1 cellular context compared by ENCODE assay signal in the genomic region with DNA sequence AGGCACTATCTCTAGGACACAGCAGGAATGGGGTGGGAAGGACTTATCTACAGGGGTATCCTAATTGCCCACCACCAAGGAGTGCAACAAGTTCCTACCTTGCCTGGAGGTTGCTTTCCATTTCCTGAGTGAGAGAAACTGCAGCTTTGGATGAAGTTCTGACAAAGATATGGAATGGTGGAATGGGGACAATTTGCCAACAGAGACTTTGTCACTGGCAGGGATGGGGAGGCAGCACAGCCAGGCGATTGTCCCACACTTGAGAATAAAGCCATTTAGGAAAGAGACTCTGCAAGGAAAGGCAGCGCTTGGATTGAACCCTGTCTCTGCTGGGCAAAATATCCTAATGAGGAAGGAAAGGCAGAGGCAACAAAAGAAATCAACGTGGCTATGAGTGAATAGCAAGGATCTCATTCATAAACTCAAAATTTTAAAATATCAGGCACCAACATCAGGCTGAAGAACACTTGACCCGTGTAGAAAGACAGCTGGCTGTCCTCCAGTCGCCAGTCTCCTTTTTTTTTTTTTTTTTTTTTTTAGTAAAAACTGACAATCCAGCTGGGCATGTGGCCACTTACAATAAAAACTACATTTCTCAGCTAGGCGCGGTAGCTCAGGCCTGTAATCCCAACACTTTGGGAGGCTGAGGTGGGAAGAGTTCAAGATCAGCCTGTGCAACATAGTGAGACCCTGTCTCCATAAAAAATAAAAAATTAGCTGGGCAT.
TF ChIP-seq lines count a peak whose summit lies in the region.

No MANE protein-coding gene starts in this region.

TF ChIP-seq in K562, 482 proteins besides CTCF, POLR2A, EP300 and RAD21 (continues in another document):
- TF ChIP-seq THRAP3 (IDR thresholded peaks at IDR 0.05; ENCODE audit: borderline replicate concordance) = no peak
- TF ChIP-seq ZNF507 (tag; conservative IDR thresholded peaks at IDR 0.05) = no peak
- TF ChIP-seq ARNT (IDR thresholded peaks at IDR 0.05) = no peak
- no peak for TF ChIP-seq ZNF696 (CRISPR knock-in tag; conservative IDR thresholded peaks at IDR 0.05)
- no peak for TF ChIP-seq RNF2 (IDR thresholded peaks at IDR 0.05)
- TF ChIP-seq ZKSCAN1 (IDR thresholded peaks at IDR 0.05; ENCODE audit: low read depth, low read length) = no peak
- TF ChIP-seq, protein P1, sequence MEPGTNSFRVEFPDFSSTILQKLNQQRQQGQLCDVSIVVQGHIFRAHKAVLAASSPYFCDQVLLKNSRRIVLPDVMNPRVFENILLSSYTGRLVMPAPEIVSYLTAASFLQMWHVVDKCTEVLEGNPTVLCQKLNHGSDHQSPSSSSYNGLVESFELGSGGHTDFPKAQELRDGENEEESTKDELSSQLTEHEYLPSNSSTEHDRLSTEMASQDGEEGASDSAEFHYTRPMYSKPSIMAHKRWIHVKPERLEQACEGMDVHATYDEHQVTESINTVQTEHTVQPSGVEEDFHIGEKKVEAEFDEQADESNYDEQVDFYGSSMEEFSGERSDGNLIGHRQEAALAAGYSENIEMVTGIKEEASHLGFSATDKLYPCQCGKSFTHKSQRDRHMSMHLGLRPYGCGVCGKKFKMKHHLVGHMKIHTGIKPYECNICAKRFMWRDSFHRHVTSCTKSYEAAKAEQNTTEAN (CRISPR knock-in tag; IDR thresholded peaks at IDR 0.05) = no peak
- TF ChIP-seq, protein P2, sequence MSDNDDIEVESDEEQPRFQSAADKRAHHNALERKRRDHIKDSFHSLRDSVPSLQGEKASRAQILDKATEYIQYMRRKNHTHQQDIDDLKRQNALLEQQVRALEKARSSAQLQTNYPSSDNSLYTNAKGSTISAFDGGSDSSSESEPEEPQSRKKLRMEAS (CRISPR knock-in tag; IDR thresholded peaks at IDR 0.05) = 0 out of 2 replicates have a peak, but pooled peaks have one; percentile 4
- TF ChIP-seq TRIM28 (IDR thresholded peaks at IDR 0.05) = no peak
- TF ChIP-seq, protein P3, sequence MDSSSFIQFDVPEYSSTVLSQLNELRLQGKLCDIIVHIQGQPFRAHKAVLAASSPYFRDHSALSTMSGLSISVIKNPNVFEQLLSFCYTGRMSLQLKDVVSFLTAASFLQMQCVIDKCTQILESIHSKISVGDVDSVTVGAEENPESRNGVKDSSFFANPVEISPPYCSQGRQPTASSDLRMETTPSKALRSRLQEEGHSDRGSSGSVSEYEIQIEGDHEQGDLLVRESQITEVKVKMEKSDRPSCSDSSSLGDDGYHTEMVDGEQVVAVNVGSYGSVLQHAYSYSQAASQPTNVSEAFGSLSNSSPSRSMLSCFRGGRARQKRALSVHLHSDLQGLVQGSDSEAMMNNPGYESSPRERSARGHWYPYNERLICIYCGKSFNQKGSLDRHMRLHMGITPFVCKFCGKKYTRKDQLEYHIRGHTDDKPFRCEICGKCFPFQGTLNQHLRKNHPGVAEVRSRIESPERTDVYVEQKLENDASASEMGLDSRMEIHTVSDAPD (CRISPR knock-in tag; IDR thresholded peaks at IDR 0.05) = no peak
- TF ChIP-seq SRSF1 (IDR thresholded peaks at IDR 0.05; ENCODE audit: low read depth, low read length) = no peak
- no peak for TF ChIP-seq ZNF76 (CRISPR knock-in tag; IDR thresholded peaks at IDR 0.05; ENCODE audit: borderline replicate concordance)
- TF ChIP-seq SMAD3 (CRISPR knock-in tag; conservative IDR thresholded peaks at IDR 0.05) = no peak
- TF ChIP-seq OTX1 (CRISPR knock-in tag; IDR thresholded peaks at IDR 0.05) = no peak
- TF ChIP-seq, protein P4, sequence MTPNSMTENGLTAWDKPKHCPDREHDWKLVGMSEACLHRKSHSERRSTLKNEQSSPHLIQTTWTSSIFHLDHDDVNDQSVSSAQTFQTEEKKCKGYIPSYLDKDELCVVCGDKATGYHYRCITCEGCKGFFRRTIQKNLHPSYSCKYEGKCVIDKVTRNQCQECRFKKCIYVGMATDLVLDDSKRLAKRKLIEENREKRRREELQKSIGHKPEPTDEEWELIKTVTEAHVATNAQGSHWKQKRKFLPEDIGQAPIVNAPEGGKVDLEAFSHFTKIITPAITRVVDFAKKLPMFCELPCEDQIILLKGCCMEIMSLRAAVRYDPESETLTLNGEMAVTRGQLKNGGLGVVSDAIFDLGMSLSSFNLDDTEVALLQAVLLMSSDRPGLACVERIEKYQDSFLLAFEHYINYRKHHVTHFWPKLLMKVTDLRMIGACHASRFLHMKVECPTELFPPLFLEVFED (CRISPR knock-in tag; conservative IDR thresholded peaks at IDR 0.05) = no peak
- 0 out of 2 replicates have a peak, but pooled peaks have one; percentile 41 for TF ChIP-seq KAT7 (CRISPR knock-in tag; IDR thresholded peaks at IDR 0.05; ENCODE audit: borderline replicate concordance)
- no peak for TF ChIP-seq SMAD2 (IDR thresholded peaks at IDR 0.05; ENCODE audit: low read depth, low read length)
- no peak for TF ChIP-seq CBFA2T3 (IDR thresholded peaks at IDR 0.05)
- TF ChIP-seq MTA3 (IDR thresholded peaks at IDR 0.05; ENCODE audit: borderline replicate concordance) = no peak
- TF ChIP-seq, protein P5, sequence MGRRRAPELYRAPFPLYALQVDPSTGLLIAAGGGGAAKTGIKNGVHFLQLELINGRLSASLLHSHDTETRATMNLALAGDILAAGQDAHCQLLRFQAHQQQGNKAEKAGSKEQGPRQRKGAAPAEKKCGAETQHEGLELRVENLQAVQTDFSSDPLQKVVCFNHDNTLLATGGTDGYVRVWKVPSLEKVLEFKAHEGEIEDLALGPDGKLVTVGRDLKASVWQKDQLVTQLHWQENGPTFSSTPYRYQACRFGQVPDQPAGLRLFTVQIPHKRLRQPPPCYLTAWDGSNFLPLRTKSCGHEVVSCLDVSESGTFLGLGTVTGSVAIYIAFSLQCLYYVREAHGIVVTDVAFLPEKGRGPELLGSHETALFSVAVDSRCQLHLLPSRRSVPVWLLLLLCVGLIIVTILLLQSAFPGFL (CRISPR knock-in tag; IDR thresholded peaks at IDR 0.05) = no peak
- TF ChIP-seq, protein P6, sequence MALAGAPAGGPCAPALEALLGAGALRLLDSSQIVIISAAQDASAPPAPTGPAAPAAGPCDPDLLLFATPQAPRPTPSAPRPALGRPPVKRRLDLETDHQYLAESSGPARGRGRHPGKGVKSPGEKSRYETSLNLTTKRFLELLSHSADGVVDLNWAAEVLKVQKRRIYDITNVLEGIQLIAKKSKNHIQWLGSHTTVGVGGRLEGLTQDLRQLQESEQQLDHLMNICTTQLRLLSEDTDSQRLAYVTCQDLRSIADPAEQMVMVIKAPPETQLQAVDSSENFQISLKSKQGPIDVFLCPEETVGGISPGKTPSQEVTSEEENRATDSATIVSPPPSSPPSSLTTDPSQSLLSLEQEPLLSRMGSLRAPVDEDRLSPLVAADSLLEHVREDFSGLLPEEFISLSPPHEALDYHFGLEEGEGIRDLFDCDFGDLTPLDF (CRISPR knock-in tag; IDR thresholded peaks at IDR 0.05) = 0 out of 2 replicates have a peak, but pooled peaks have one; percentile 38
- TF ChIP-seq CHCHD3 (CRISPR knock-in tag; IDR thresholded peaks at IDR 0.05) = no peak
- TF ChIP-seq, protein P7, sequence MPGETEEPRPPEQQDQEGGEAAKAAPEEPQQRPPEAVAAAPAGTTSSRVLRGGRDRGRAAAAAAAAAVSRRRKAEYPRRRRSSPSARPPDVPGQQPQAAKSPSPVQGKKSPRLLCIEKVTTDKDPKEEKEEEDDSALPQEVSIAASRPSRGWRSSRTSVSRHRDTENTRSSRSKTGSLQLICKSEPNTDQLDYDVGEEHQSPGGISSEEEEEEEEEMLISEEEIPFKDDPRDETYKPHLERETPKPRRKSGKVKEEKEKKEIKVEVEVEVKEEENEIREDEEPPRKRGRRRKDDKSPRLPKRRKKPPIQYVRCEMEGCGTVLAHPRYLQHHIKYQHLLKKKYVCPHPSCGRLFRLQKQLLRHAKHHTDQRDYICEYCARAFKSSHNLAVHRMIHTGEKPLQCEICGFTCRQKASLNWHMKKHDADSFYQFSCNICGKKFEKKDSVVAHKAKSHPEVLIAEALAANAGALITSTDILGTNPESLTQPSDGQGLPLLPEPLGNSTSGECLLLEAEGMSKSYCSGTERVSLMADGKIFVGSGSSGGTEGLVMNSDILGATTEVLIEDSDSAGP (CRISPR knock-in tag; IDR thresholded peaks at IDR 0.05) = no peak
- TF ChIP-seq GTF2A2 (tag; IDR thresholded peaks at IDR 0.05) = no peak
- TF ChIP-seq, protein P8, sequence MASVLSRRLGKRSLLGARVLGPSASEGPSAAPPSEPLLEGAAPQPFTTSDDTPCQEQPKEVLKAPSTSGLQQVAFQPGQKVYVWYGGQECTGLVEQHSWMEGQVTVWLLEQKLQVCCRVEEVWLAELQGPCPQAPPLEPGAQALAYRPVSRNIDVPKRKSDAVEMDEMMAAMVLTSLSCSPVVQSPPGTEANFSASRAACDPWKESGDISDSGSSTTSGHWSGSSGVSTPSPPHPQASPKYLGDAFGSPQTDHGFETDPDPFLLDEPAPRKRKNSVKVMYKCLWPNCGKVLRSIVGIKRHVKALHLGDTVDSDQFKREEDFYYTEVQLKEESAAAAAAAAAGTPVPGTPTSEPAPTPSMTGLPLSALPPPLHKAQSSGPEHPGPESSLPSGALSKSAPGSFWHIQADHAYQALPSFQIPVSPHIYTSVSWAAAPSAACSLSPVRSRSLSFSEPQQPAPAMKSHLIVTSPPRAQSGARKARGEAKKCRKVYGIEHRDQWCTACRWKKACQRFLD (CRISPR knock-in tag; IDR thresholded peaks at IDR 0.05) = 0 out of 2 replicates have a peak, but pooled peaks have one; percentile 60
- no peak for TF ChIP-seq NR2F6 (CRISPR knock-in tag; IDR thresholded peaks at IDR 0.05)
- peak; percentile 70 for TF ChIP-seq ZNF384 (IDR thresholded peaks at IDR 0.05; ENCODE audit: low read depth, low read length)
- no peak for TF ChIP-seq ZNF3 (CRISPR knock-in tag; IDR thresholded peaks at IDR 0.05)
- TF ChIP-seq ZNF589 (CRISPR knock-in tag; IDR thresholded peaks at IDR 0.05; ENCODE audit: low read depth) = 0 out of 2 replicates have a peak, but pooled peaks have one; percentile 18
- TF ChIP-seq POU5F1 (IDR thresholded peaks at IDR 0.05; ENCODE audit: borderline replicate concordance, low read depth, low read length, partially characterized antibody) = no peak
- no peak for TF ChIP-seq TOE1 (IDR thresholded peaks at IDR 0.05; ENCODE audit: borderline replicate concordance)
- TF ChIP-seq TOE1 (CRISPR knock-in tag; IDR thresholded peaks at IDR 0.05; ENCODE audit: borderline replicate concordance, low read depth) = no peak
- TF ChIP-seq ELF2 (CRISPR knock-in tag; IDR thresholded peaks at IDR 0.05) = no peak
- TF ChIP-seq, protein P9, sequence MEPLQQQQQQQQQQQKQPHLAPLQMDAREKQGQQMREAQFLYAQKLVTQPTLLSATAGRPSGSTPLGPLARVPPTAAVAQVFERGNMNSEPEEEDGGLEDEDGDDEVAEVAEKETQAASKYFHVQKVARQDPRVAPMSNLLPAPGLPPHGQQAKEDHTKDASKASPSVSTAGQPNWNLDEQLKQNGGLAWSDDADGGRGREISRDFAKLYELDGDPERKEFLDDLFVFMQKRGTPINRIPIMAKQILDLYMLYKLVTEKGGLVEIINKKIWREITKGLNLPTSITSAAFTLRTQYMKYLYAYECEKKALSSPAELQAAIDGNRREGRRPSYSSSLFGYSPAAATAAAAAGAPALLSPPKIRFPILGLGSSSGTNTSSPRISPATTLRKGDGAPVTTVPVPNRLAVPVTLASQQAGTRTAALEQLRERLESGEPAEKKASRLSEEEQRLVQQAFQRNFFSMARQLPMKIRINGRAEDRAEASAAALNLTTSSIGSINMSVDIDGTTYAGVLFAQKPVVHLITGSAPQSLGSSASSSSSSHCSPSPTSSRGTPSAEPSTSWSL (CRISPR knock-in tag; IDR thresholded peaks at IDR 0.05; ENCODE audit: borderline replicate concordance) = no peak
- TF ChIP-seq ZNF354B (CRISPR knock-in tag; IDR thresholded peaks at IDR 0.05) = no peak
- peak; percentile 18 for TF ChIP-seq RBBP5 (IDR thresholded peaks at IDR 0.05; ENCODE audit: borderline replicate concordance, insufficient read depth, low read length, poor library complexity, severe bottlenecking)
- no peak; the same call in 1 of the 2 replicates for TF ChIP-seq SMARCC2 (IDR thresholded peaks at IDR 0.05; ENCODE audit: low read depth)
- no peak for TF ChIP-seq YY1 (IDR thresholded peaks at IDR 0.05; ENCODE audit: borderline replicate concordance in 1 of 3, control insufficient read depth in 1 of 3, extremely low read depth in 1 of 3, insufficient read depth in 3 of 3, insufficient read length in 1 of 3, insufficient replicate concordance in 2 of 3, low read depth in 1 of 3, low read length in 2 of 3)
- TF ChIP-seq, protein P10, sequence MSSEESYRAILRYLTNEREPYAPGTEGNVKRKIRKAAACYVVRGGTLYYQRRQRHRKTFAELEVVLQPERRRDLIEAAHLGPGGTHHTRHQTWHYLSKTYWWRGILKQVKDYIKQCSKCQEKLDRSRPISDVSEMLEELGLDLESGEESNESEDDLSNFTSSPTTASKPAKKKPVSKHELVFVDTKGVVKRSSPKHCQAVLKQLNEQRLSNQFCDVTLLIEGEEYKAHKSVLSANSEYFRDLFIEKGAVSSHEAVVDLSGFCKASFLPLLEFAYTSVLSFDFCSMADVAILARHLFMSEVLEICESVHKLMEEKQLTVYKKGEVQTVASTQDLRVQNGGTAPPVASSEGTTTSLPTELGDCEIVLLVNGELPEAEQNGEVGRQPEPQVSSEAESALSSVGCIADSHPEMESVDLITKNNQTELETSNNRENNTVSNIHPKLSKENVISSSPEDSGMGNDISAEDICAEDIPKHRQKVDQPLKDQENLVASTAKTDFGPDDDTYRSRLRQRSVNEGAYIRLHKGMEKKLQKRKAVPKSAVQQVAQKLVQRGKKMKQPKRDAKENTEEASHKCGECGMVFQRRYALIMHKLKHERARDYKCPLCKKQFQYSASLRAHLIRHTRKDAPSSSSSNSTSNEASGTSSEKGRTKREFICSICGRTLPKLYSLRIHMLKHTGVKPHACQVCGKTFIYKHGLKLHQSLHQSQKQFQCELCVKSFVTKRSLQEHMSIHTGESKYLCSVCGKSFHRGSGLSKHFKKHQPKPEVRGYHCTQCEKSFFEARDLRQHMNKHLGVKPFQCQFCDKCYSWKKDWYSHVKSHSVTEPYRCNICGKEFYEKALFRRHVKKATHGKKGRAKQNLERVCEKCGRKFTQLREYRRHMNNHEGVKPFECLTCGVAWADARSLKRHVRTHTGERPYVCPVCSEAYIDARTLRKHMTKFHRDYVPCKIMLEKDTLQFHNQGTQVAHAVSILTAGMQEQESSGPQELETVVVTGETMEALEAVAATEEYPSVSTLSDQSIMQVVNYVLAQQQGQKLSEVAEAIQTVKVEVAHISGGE (CRISPR knock-in tag; IDR thresholded peaks at IDR 0.05) = no peak; a peak in 1 of 6 replicates
- TF ChIP-seq KDM2B (CRISPR knock-in tag; IDR thresholded peaks at IDR 0.05) = no peak
- TF ChIP-seq ZNF445 (CRISPR knock-in tag; IDR thresholded peaks at IDR 0.05; ENCODE audit: low read depth) = no peak
- TF ChIP-seq TAL1 (IDR thresholded peaks at IDR 0.05) = 0 out of 2 replicates have a peak, but pooled peaks have one; percentile 25
- 0 out of 2 replicates have a peak, but pooled peaks have one; percentile 34 for TF ChIP-seq PHF21A (IDR thresholded peaks at IDR 0.05; ENCODE audit: borderline replicate concordance, low read depth)
- TF ChIP-seq GATAD2A (IDR thresholded peaks at IDR 0.05) = peak; percentile 64; the same call in 1 of the 2 replicates
